ENCODE assay signal across 1 cellular context in genomic region chr16:19114359-19115147, GRCh38.
TF ChIP-seq lines count a peak whose summit lies in the region.

No MANE protein-coding gene starts in this region.

TF ChIP-seq in HEK293, 187 proteins besides CTCF, POLR2A, EP300 and RAD21 (continued from another document and continues in another):
- TF ChIP-seq ZSCAN18 (tag by site-specific recombination; IDR thresholded peaks at IDR 0.05) (no peak), MYNN (tag by site-specific recombination; IDR thresholded peaks at IDR 0.05; ENCODE audit: borderline replicate concordance) (no peak), ZNF112 (tag by site-specific recombination; IDR thresholded peaks at IDR 0.05) (no peak), BCL11A (tag by site-specific recombination; IDR thresholded peaks at IDR 0.05; ENCODE audit: low read depth) (no peak), ZNF140 (tag by site-specific recombination; IDR thresholded peaks at IDR 0.05) (no peak), ZNF138 (tag by site-specific recombination; IDR thresholded peaks at IDR 0.05; ENCODE audit: borderline replicate concordance) (no peak), AEBP2 (tag by site-specific recombination; IDR thresholded peaks at IDR 0.05; ENCODE audit: borderline replicate concordance) (no peak), ZXDB (tag by site-specific recombination; IDR thresholded peaks at IDR 0.05) (no peak), ZNF704 (tag by site-specific recombination; IDR thresholded peaks at IDR 0.05) (no peak), ZNF560 (tag by site-specific recombination; IDR thresholded peaks at IDR 0.05; ENCODE audit: borderline replicate concordance) (no peak), ZNF837 (tag by site-specific recombination; IDR thresholded peaks at IDR 0.05) (no peak), ZNF354C (tag by site-specific recombination; IDR thresholded peaks at IDR 0.05; ENCODE audit: borderline replicate concordance, low read depth) (no peak), ZNF585B (tag by site-specific recombination; IDR thresholded peaks at IDR 0.05) (no peak), HIC1 (tag by site-specific recombination; IDR thresholded peaks at IDR 0.05) (no peak), ZNF654 (tag by site-specific recombination; IDR thresholded peaks at IDR 0.05; ENCODE audit: low read depth) (no peak), TCF7L2 (IDR thresholded peaks at IDR 0.05; ENCODE audit: borderline replicate concordance, low read depth, low read length) (no peak), ZNF707 (tag by site-specific recombination; IDR thresholded peaks at IDR 0.05) (no peak), RBAK (tag by site-specific recombination; IDR thresholded peaks at IDR 0.05) (no peak), ZNF426 (tag by site-specific recombination; IDR thresholded peaks at IDR 0.05) (no peak), ZNF433 (tag by site-specific recombination; IDR thresholded peaks at IDR 0.05; ENCODE audit: low read depth) (no peak), YY1 (tag by site-specific recombination; IDR thresholded peaks at IDR 0.05) (peak; percentile 37; the same call in 1 of the 2 replicates), PATZ1 (tag by site-specific recombination; IDR thresholded peaks at IDR 0.05) (peak; percentile 10), KLF7 (tag by site-specific recombination; IDR thresholded peaks at IDR 0.05; ENCODE audit: borderline replicate concordance) (no peak), ZNF239 (tag by site-specific recombination; IDR thresholded peaks at IDR 0.05) (no peak), ZNF394 (tag by site-specific recombination; IDR thresholded peaks at IDR 0.05; ENCODE audit: borderline replicate concordance) (no peak), ZIC2 (tag by site-specific recombination; IDR thresholded peaks at IDR 0.05) (peak; percentile 68), ZNF174 (tag by site-specific recombination; IDR thresholded peaks at IDR 0.05) (no peak), ZNF510 (tag by site-specific recombination; IDR thresholded peaks at IDR 0.05; ENCODE audit: insufficient replicate concordance) (no peak), ZNF670 (tag by site-specific recombination; IDR thresholded peaks at IDR 0.05; ENCODE audit: low read depth) (no peak), ZNF658 (tag by site-specific recombination; IDR thresholded peaks at IDR 0.05) (no peak), WT1 (tag by site-specific recombination; IDR thresholded peaks at IDR 0.05) (no peak), ZNF175 (tag by site-specific recombination; IDR thresholded peaks at IDR 0.05) (no peak), ZNF571 (tag by site-specific recombination; IDR thresholded peaks at IDR 0.05) (no peak), ZNF266 (tag by site-specific recombination; IDR thresholded peaks at IDR 0.05; ENCODE audit: low read depth) (no peak), ZNF133 (tag by site-specific recombination; IDR thresholded peaks at IDR 0.05) (no peak), ZNF292 (tag by site-specific recombination; IDR thresholded peaks at IDR 0.05; ENCODE audit: borderline replicate concordance, low read depth) (no peak), BCL11B (tag by site-specific recombination; IDR thresholded peaks at IDR 0.05; ENCODE audit: low read depth) (no peak), ZNF2 (tag by site-specific recombination; IDR thresholded peaks at IDR 0.05) (0 out of 2 replicates have a peak, but pooled peaks have one; percentile 17), IKZF3 (tag by site-specific recombination; IDR thresholded peaks at IDR 0.05) (no peak), GLI4 (tag by site-specific recombination; IDR thresholded peaks at IDR 0.05) (no peak), ZBTB6 (tag by site-specific recombination; IDR thresholded peaks at IDR 0.05) (peak; percentile 64; the same call in 1 of the 2 replicates), ZNF155 (tag by site-specific recombination; IDR thresholded peaks at IDR 0.05) (no peak), ZNF521 (tag by site-specific recombination; IDR thresholded peaks at IDR 0.05) (no peak), REST (tag by site-specific recombination; IDR thresholded peaks at IDR 0.05) (no peak), HOXA7 (CRISPR knock-in tag; IDR thresholded peaks at IDR 0.05; ENCODE audit: borderline replicate concordance) (no peak), KLF17 (tag by site-specific recombination; IDR thresholded peaks at IDR 0.05) (no peak), PBX3 (CRISPR knock-in tag; IDR thresholded peaks at IDR 0.05) (peak; percentile 32; the same call in 1 of the 2 replicates)
